Comparison of ENCODE assay signal across 15 cellular contexts in genomic region chr10:113139695-113140094, GRCh38.
DNase-seq lines count a peak whose midpoint lies in the region; ATAC-seq, FAIRE-seq and TF ChIP-seq lines count a peak whose summit lies in the region.
"Had no signal": no experiment of that assay in that cellular context is flagged by ENCODE, and none has a peak within 500 bp of the region (broad histone marks: within the 10 kb centered on the region; RNA-seq: fewer than 3 reads in every experiment).

No MANE protein-coding gene starts in this region.

- DNase-seq in A549 (ENCODE audit: low read depth in 1 of 2, low spot score in 1 of 2) (no peak), HCEC 1CT (peak; percentile 45), WTC11 (ENCODE audit: low spot score) (no peak), hepatic stellate cell (ENCODE audit: low spot score) (peak; percentile 28)
- no peak for DNase-seq in naive thymus-derived CD4-positive, alpha-beta T cell
- DNase-seq in central memory CD4-positive, alpha-beta T cell: no peak
- DNase-seq: activated T-cell treated with anti-CD3 and anti-CD28 coated beads, Interleukin-2, amount 50 U/mL, for 24 hours; CD4-positive, alpha-beta T cell; cerebellar nuclear complex; hippocampal formation; mucosa of descending colon; NCI-H187 treated with DMSO at 0.1 percent for 48 hours; PC-9 had no signal

- FAIRE-seq in A549 (lab: Jason Lieb, UNC): no peak

- no peaks in the 10 kb centered on the region for H3K27me3 ChIP-seq in naive thymus-derived CD4-positive, alpha-beta T cell (ENCODE audit: control insufficient read depth in 2 of 2, insufficient read depth in 2 of 2, low read length in 2 of 2)

- WGBS in A549 (ENCODE audit: missing lambda C conversion rate): 62% methylated on average over 2 of the region's 2 CpGs

- H3K36me3 Mint-ChIP-seq in WTC11: peaks cover 21% of the 10 kb centered on the region
- H3K36me3 Mint-ChIP-seq in naive thymus-derived CD4-positive, alpha-beta T cell: peaks cover 0 to 8% (median 0%) of the 10 kb centered on the region in 5 donors

- H3K27me3 Mint-ChIP-seq in WTC11 (ENCODE audit: low read depth): no peaks in the 10 kb centered on the region
- H3K27me3 Mint-ChIP-seq in naive thymus-derived CD4-positive, alpha-beta T cell: peaks cover 0 to 3% (median 0%) of the 10 kb centered on the region in 5 donors
- H3K27me3 Mint-ChIP-seq: activated T-cell treated with anti-CD3 and anti-CD28 coated beads, Interleukin-2, amount 50 U/mL, for 24 hours; CD4-positive, alpha-beta T cell had no signal

- no peak overlapping the region for H3K4me3 ChIP-seq in A549
- H3K4me3 ChIP-seq in naive thymus-derived CD4-positive, alpha-beta T cell (ENCODE audit: low read length): no peak overlapping the region
- H3K4me3 ChIP-seq: mucosa of descending colon, PC-9 had no signal

- peak in 1 of 2 experiments; percentile 52; a peak in 2 of 6 replicates for ATAC-seq in A549
- ATAC-seq in WTC11: no peak
- no peak for ATAC-seq in naive thymus-derived CD4-positive, alpha-beta T cell
- no peak for ATAC-seq in HG02571 (IDR thresholded peaks at IDR 0.05; ENCODE audit: unreplicated experiment)
- no peak for ATAC-seq in HG03045 (IDR thresholded peaks at IDR 0.05; ENCODE audit: unreplicated experiment)

- no peaks in the 10 kb centered on the region for H3K9me3 ChIP-seq in A549
- H3K9me3 ChIP-seq in naive thymus-derived CD4-positive, alpha-beta T cell (ENCODE audit: control insufficient read depth in 2 of 3, low read length in 3 of 3): no peaks in the 10 kb centered on the region
- H3K9me3 ChIP-seq: mucosa of descending colon had no signal

- no peak overlapping the region for H3K4me2 ChIP-seq in A549
- H3K4me2 ChIP-seq: PC-9 had no signal

- no peak for TF ChIP-seq POLR2A in A549 (IDR thresholded peaks at IDR 0.05; ENCODE audit: low read length)

- 0 out of 2 replicates have a peak overlapping the region, but pooled peaks have one; percentile 14 for H3K27ac Mint-ChIP-seq in WTC11
- no peak overlapping the region for H3K27ac Mint-ChIP-seq in naive thymus-derived CD4-positive, alpha-beta T cell
- H3K27ac Mint-ChIP-seq: activated T-cell treated with anti-CD3 and anti-CD28 coated beads, Interleukin-2, amount 50 U/mL, for 24 hours; CD4-positive, alpha-beta T cell had no signal

- 0 out of 6 replicates have a peak overlapping the region, but pooled peaks of 1 of the 2 experiments have one; percentile 11 for H3K27ac ChIP-seq in A549
- H3K27ac ChIP-seq in naive thymus-derived CD4-positive, alpha-beta T cell (ENCODE audit: low read depth, low read length): no peak overlapping the region
- H3K27ac ChIP-seq: PC-9 had no signal

- no peaks in the 10 kb centered on the region for H3K9me3 Mint-ChIP-seq in WTC11
- H3K9me3 Mint-ChIP-seq in naive thymus-derived CD4-positive, alpha-beta T cell: peaks cover 0 to 2% (median 0%) of the 10 kb centered on the region in 11 donors
- H3K9me3 Mint-ChIP-seq: activated T-cell treated with anti-CD3 and anti-CD28 coated beads, Interleukin-2, amount 50 U/mL, for 24 hours; CD4-positive, alpha-beta T cell had no signal

- CTCF ChIA-PET in A549 (lab: Yijun Ruan, JAX): interaction anchor here (0.6 to 2.9 kb wide), 5 partner anchors 13 to 314 kb away, joined by 3 to 7 read pairs (median 3); no protein-coding TSS in a partner anchor
- CTCF ChIA-PET in WTC11 (lab: Charles Lee): interaction anchor here (0.6 to 1.3 kb wide), 5 partner anchors 12 to 269 kb away, joined by 3 to 9 read pairs (median 3); no protein-coding TSS in a partner anchor
- CTCF ChIA-PET in naive thymus-derived CD4-positive, alpha-beta T cell (lab: Charles Lee): no interaction called here

- TF ChIP-seq RAD21 in A549 (conservative IDR thresholded peaks at IDR 0.05 in 1 of 2, IDR thresholded peaks at IDR 0.05 in 1 of 2): peak in 1 of 2 experiments; percentile 32; a peak in 1 of 5 replicates

- H3K4me1 ChIP-seq in A549: peaks cover 25% of the 10 kb centered on the region
- no peaks in the 10 kb centered on the region for H3K4me1 ChIP-seq in naive thymus-derived CD4-positive, alpha-beta T cell (ENCODE audit: control insufficient read depth in 2 of 2, insufficient read depth in 2 of 2, low read length in 2 of 2)

- peak; percentile 27; the same call in 2 of the 3 replicates for TF ChIP-seq CTCF in A549 (IDR thresholded peaks at IDR 0.05)
- no peak for TF ChIP-seq CTCF in WTC11 (IDR thresholded peaks at IDR 0.05)

- intact Hi-C loops in naive thymus-derived CD4-positive, alpha-beta T cell (cut with micrococcal nuclease): no loop called here

- no peak overlapping the region for H3K4me3 Mint-ChIP-seq in WTC11
- no peak overlapping the region for H3K4me3 Mint-ChIP-seq in naive thymus-derived CD4-positive, alpha-beta T cell
- H3K4me3 Mint-ChIP-seq: activated T-cell treated with anti-CD3 and anti-CD28 coated beads, Interleukin-2, amount 50 U/mL, for 24 hours; CD4-positive, alpha-beta T cell had no signal

- H3K36me3 ChIP-seq in naive thymus-derived CD4-positive, alpha-beta T cell (ENCODE audit: control insufficient read depth in 2 of 3, insufficient read depth in 3 of 3, low read length in 3 of 3): no peaks in the 10 kb centered on the region

- TF ChIP-seq EP300 in A549 (IDR thresholded peaks at IDR 0.05): no peak

- peaks cover 63% of the 10 kb centered on the region for H3K4me1 Mint-ChIP-seq in WTC11
- peaks cover 0 to 2% (median 0%) of the 10 kb centered on the region in 7 donors for H3K4me1 Mint-ChIP-seq in naive thymus-derived CD4-positive, alpha-beta T cell

- POLR2A ChIA-PET in A549 (lab: Yijun Ruan, JAX): no interaction called here
- POLR2A ChIA-PET in WTC11 (lab: Charles Lee): no interaction called here
- POLR2A ChIA-PET in naive thymus-derived CD4-positive, alpha-beta T cell (lab: Charles Lee): no interaction called here

TF ChIP-seq in A549, 52 proteins besides CTCF, POLR2A, EP300 and RAD21:
- TF ChIP-seq SREBF2 (IDR thresholded peaks at IDR 0.05) (no peak), GATA3 (IDR thresholded peaks at IDR 0.05; ENCODE audit: borderline replicate concordance) (no peak), HOXB13 (CRISPR knock-in tag; IDR thresholded peaks at IDR 0.05; ENCODE audit: low read depth) (no peak), CBX2 (IDR thresholded peaks at IDR 0.05; ENCODE audit: borderline replicate concordance, low read depth) (no peak), BHLHE40 (IDR thresholded peaks at IDR 0.05; ENCODE audit: low read depth, low read length) (no peak), EHF (CRISPR knock-in tag; IDR thresholded peaks at IDR 0.05) (no peak), ELK1 (IDR thresholded peaks at IDR 0.05; ENCODE audit: low read depth, low read length) (no peak), RFX5 (IDR thresholded peaks at IDR 0.05) (no peak), JUNB (IDR thresholded peaks at IDR 0.05) (no peak)
TF ChIP-seq in A549: peak in this region for 0.

TF ChIP-seq in WTC11, 78 proteins besides CTCF, POLR2A, EP300 and RAD21 (continues in another document):
- TF ChIP-seq ZBTB43 (CRISPR knock-in tag; IDR thresholded peaks at IDR 0.05) (no peak), ZMAT4 (CRISPR knock-in tag; IDR thresholded peaks at IDR 0.05) (no peak), E2F1 (CRISPR knock-in tag; IDR thresholded peaks at IDR 0.05) (no peak)
- TF ChIP-seq, protein P1, sequence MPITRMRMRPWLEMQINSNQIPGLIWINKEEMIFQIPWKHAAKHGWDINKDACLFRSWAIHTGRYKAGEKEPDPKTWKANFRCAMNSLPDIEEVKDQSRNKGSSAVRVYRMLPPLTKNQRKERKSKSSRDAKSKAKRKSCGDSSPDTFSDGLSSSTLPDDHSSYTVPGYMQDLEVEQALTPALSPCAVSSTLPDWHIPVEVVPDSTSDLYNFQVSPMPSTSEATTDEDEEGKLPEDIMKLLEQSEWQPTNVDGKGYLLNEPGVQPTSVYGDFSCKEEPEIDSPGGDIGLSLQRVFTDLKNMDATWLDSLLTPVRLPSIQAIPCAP (CRISPR knock-in tag; IDR thresholded peaks at IDR 0.05): no peak

Comparison
In these comparisons a context has a peak if more than half of its experiments do, and no peak if none do; other contexts are left out.
1. DNase-seq: peak in HCEC 1CT (single experiment) and hepatic stellate cell (single experiment); none in A549 (0 of 2), WTC11 (single experiment), naive thymus-derived CD4-positive, alpha-beta T cell (0 of 9) and central memory CD4-positive, alpha-beta T cell (single experiment).
2. Of the 8 proteins assayed by ChIP-seq in both WTC11 and A549: peak only in WTC11: none; only in A549: CTCF; in both: none; in neither: 7.